ENCODE assay signal across 8 cellular contexts in the genomic region with DNA sequence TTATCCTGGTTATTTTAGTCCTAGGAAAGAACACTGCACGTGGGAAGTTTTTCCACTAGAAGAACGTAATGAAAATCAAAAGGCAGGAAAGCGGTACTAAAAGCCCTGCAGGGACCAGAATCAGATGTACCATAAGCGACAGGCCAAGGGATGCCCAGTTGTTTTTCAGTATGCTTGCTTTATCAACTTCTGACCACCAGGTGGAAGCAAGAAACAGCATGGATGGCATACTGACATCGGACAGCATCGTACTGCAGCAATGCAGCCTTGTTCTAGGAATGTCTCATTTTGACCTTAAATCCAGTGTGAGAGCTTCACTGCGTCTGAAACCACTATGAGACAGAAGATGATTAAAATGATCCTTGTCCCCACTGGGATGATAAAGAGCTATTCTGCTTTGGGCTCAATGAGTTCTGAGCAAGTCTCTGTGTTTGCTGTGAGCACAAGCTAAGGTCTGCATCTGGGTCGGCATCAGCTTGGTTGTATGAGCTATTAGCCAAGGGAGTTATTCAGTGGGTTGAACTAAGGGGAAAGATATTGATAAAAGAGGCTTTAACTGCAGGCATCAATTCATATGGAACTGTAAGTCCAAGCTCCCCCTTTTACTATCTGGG. TPM values are rescaled to one million over a fixed set of nuclear protein-coding genes. Genes with fewer than 3 reads are reported as not detected.
DNase-seq lines count a peak whose midpoint lies in the region; ATAC-seq and TF ChIP-seq lines count a peak whose summit lies in the region.

No MANE protein-coding gene starts in this region.

- H3K27me3 ChIP-seq in Karpas-422 (ENCODE audit: low read length): no peaks in the 10 kb centered on the region
- no peaks in the 10 kb centered on the region for H3K27me3 ChIP-seq in Peyer's patch
- no peaks in the 10 kb centered on the region for H3K27me3 ChIP-seq in adrenal gland
- H3K27me3 ChIP-seq in left ventricle myocardium inferior (ENCODE audit: low read depth): peaks cover 72% of the 10 kb centered on the region

- no peak for TF ChIP-seq POLR2A in Peyer's patch (IDR thresholded peaks at IDR 0.05)
- no peak for TF ChIP-seq POLR2A in adrenal gland (IDR thresholded peaks at IDR 0.05)

- peaks cover 24% of the 10 kb centered on the region for H3K4me1 ChIP-seq in Karpas-422 (ENCODE audit: low read length)
- H3K4me1 ChIP-seq in Peyer's patch: peaks cover 0 to 7% (median 0%) of the 10 kb centered on the region in 4 donors
- H3K4me1 ChIP-seq in adrenal gland (replicated peaks in 1 of 2): peaks cover 0 to 9% of the 10 kb centered on the region in 2 donors
- H3K4me1 ChIP-seq in left ventricle myocardium inferior: peaks cover 4% of the 10 kb centered on the region

- no peak overlapping the region for H3K4me3 ChIP-seq in Karpas-422 (ENCODE audit: low read length)
- H3K4me3 ChIP-seq in Peyer's patch: no peak overlapping the region
- no peak overlapping the region for H3K4me3 ChIP-seq in adrenal gland
- no peak overlapping the region for H3K4me3 ChIP-seq in left ventricle myocardium inferior

- peak; percentile 48 to 94 (median 77) for TF ChIP-seq CTCF in Peyer's patch (IDR thresholded peaks at IDR 0.05)
- peak; percentile 68 to 87 (median 82) for TF ChIP-seq CTCF in adrenal gland (IDR thresholded peaks at IDR 0.05)
- TF ChIP-seq CTCF in left ventricle myocardium inferior (IDR thresholded peaks at IDR 0.05; ENCODE audit: borderline replicate concordance): peak; percentile 86

- no peaks in the 10 kb centered on the region for H3K79me2 ChIP-seq in Karpas-422 (ENCODE audit: low read length)

- peak; percentile 69 for DNase-seq in DMS114 treated with DMSO at 0.1 percent for 48 hours (lab: John Stamatoyannopoulos, UW; ENCODE audit: unreplicated experiment)
- peak; percentile 90 for DNase-seq in Karpas-422
- peak in 2 of 3 donors; percentile 20 to 67 for DNase-seq in Peyer's patch
- peak; percentile 47 to 76 (median 60) for DNase-seq in adrenal gland
- DNase-seq in left ventricle myocardium inferior: no peak
- DNase-seq in pulmonary artery endothelial cell (ENCODE audit: low read depth, low spot score): peak; percentile 29
- no peak for DNase-seq in NCI-H187 treated with DMSO at 0.1 percent for 48 hours (lab: John Stamatoyannopoulos, UW)

- H3K27ac ChIP-seq in Karpas-422 (ENCODE audit: low read length): no peak overlapping the region
- H3K27ac ChIP-seq in Peyer's patch: no peak overlapping the region
- no peak overlapping the region for H3K27ac ChIP-seq in adrenal gland
- H3K27ac ChIP-seq in left ventricle myocardium inferior (replicated peaks): no peak overlapping the region

- intact Hi-C loops in adrenal gland (cut with DNase I) (loop anchor here in 1 of 2 donors (5.0 kb wide), 1 partner anchor 317 kb away; no protein-coding TSS in a partner anchor), left ventricle myocardium inferior (cut with micrococcal nuclease) (loop anchor here (2.0 to 10.0 kb wide), 2 partner anchors 194 to 318 kb away; no protein-coding TSS in a partner anchor)

- no peaks in the 10 kb centered on the region for H3K9me2 ChIP-seq in Karpas-422 (replicated peaks; ENCODE audit: insufficient read depth, low read length)

- H3K9me3 ChIP-seq in Karpas-422 (ENCODE audit: low read length): no peaks in the 10 kb centered on the region
- no peaks in the 10 kb centered on the region for H3K9me3 ChIP-seq in Peyer's patch
- H3K9me3 ChIP-seq in adrenal gland (replicated peaks in 1 of 3): no peaks in the 10 kb centered on the region
- H3K9me3 ChIP-seq in left ventricle myocardium inferior (replicated peaks): no peaks in the 10 kb centered on the region

- H4K20me1 ChIP-seq in Karpas-422 (ENCODE audit: insufficient read depth, low read depth, low read length): no peaks in the 10 kb centered on the region

- peak; percentile 90 for ATAC-seq in GM19463 (IDR thresholded peaks at IDR 0.05; ENCODE audit: unreplicated experiment)

- H2AFZ ChIP-seq in Karpas-422 (ENCODE audit: low read length): peak overlapping the region; percentile 13; the same call in 1 of the 2 replicates

- no peak overlapping the region for H3K4me2 ChIP-seq in Karpas-422 (ENCODE audit: low read depth, low read length, poor library complexity, severe bottlenecking)

- H3K36me3 ChIP-seq in Karpas-422 (ENCODE audit: insufficient read depth, low read length) (no peaks in the 10 kb centered on the region), Peyer's patch (no peaks in the 10 kb centered on the region), adrenal gland (replicated peaks in 1 of 2) (no peaks in the 10 kb centered on the region), left ventricle myocardium inferior (no peaks in the 10 kb centered on the region)

- WGBS in adrenal gland, 4 donors: 8 to 14% (median 11%) methylated on average over 8 of the region's 8 CpGs

- no peak overlapping the region for H3K9ac ChIP-seq in Karpas-422 (ENCODE audit: low read length)

RNA-seq across cellular contexts. Expression of gene CDK15, which starts 54.3 kb away (rescaled TPM):
- total RNA-seq in Karpas-422 (2014; rRNA removed; shearing (Covaris generic); ENCODE audit: low replicate concordance): not detected in 2 replicates
- 1 to 10 TPM in 2 of 4 donors, under 1 TPM in 1, not detected in 1; 0.27 to 9.9 (median 1.0) TPM for total RNA-seq in Peyer's patch
- 1 to 10 TPM in 1 of 8 donors, under 1 TPM in 6, not detected in 1; 0.06 to 1.1 (median 0.14) TPM for total RNA-seq in adrenal gland
- polyA plus RNA-seq in adrenal gland: under 1 TPM; 0.10 to 0.80 (median 0.13) TPM
- 0.16 TPM for total RNA-seq in left ventricle myocardium inferior
- not detected in 2 replicates for total RNA-seq in pulmonary artery endothelial cell

Comparison
In these comparisons a context has a peak if more than half of its experiments do, and no peak if none do; other contexts are left out.
1. DNase-seq: peak in DMS114 treated with DMSO at 0.1 percent for 48 hours (single experiment), Karpas-422 (single experiment), Peyer's patch (2 of 3), adrenal gland (7 of 7) and pulmonary artery endothelial cell (single experiment); none in left ventricle myocardium inferior (single experiment) and NCI-H187 treated with DMSO at 0.1 percent for 48 hours (single experiment).
2. Peak in every context shown above with its lines, with median percentiles within 50 percentile points of each other: CTCF ChIP-seq.